ENCODE assay signal across 14 cellular contexts in genomic region chr2:196391149-196391479, GRCh38.
"Had no signal": no experiment of that assay in that cellular context is flagged by ENCODE, and none has a peak within 500 bp of the region (broad histone marks: within the 10 kb centered on the region; RNA-seq: fewer than 3 reads in every experiment).

No MANE protein-coding gene starts in this region.

- H3K27me3 ChIP-seq: cardiac muscle cell, sigmoid colon, upper lobe of right lung had no signal

- FAIRE-seq: kidney had no signal

- H3K36me3 ChIP-seq: cardiac muscle cell, sigmoid colon, upper lobe of right lung had no signal

- DNase-seq: activated CD4-positive, alpha-beta T cell treated with anti-CD3 and anti-CD28 coated beads for 36 hours; activated CD4-positive, alpha-beta T cell treated with anti-CD3 and anti-CD28 coated beads, Interleukin-2, amount 50 U/mL, for 48 hours; activated CD8-positive, alpha-beta memory T cell treated with anti-CD3 and anti-CD28 coated beads, Interleukin-2, amount 10 ng/mL, durations not matched to agents 7 days and 5 days; foreskin fibroblast; glutamatergic neuron; kidney; sigmoid colon; stimulated activated naive B cell treated with anti-CD40 and anti-IgM and Interleukin-4, amounts not matched to agents 10 μg/mL and 1 μg/mL and 100 μg/mL, for 72 hours; upper lobe of right lung had no signal

- ATAC-seq: activated CD4-positive, alpha-beta T cell treated with anti-CD3 and anti-CD28 coated beads for 36 hours; activated CD8-positive, alpha-beta memory T cell treated with anti-CD3 and anti-CD28 coated beads, Interleukin-2, amount 10 ng/mL, durations not matched to agents 7 days and 5 days; left lobe of liver; natural killer cell treated with Interleukin-12 subunit alpha and Interleukin-12 subunit beta and Interleukin-15 and Interleukin-18, amount 100 ng/mL, for 72 hours; stimulated activated naive B cell treated with anti-CD40 and anti-IgM and Interleukin-4, amounts not matched to agents 10 μg/mL and 1 μg/mL and 100 μg/mL, for 72 hours; upper lobe of right lung had no signal

- H3K4me3 ChIP-seq: cardiac muscle cell, lung, sigmoid colon, upper lobe of right lung had no signal

- H3K27ac ChIP-seq: cardiac muscle cell, epithelial cell of prostate, sigmoid colon, upper lobe of right lung had no signal
